Comparison of ENCODE assay signal across 1 cellular context in genomic region chr10:75399461-75400162, GRCh38.
TF ChIP-seq lines count a peak whose summit lies in the region.

No MANE protein-coding gene starts in this region.

TF ChIP-seq in HepG2, 621 proteins besides CTCF, POLR2A, EP300 and RAD21 (continued from another document and continues in another):
- TF ChIP-seq ARID3A (IDR thresholded peaks at IDR 0.05; ENCODE audit: low read depth, low read length) (no peak), SETDB1 (CRISPR knock-in tag; IDR thresholded peaks at IDR 0.05; ENCODE audit: borderline replicate concordance) (no peak), POLR2AphosphoS2 (IDR thresholded peaks at IDR 0.05; ENCODE audit: low read depth, low read length) (no peak), RFX1 (IDR thresholded peaks at IDR 0.05) (no peak), SNAPC5 (CRISPR knock-in tag; IDR thresholded peaks at IDR 0.05; ENCODE audit: borderline replicate concordance) (no peak), ZNF460 (CRISPR knock-in tag; IDR thresholded peaks at IDR 0.05; ENCODE audit: borderline replicate concordance) (no peak), ZNF263 (CRISPR knock-in tag; IDR thresholded peaks at IDR 0.05) (peak; percentile 33; the same call in 1 of the 2 replicates), BCLAF1 (IDR thresholded peaks at IDR 0.05) (no peak), PAX8 (CRISPR knock-in tag; IDR thresholded peaks at IDR 0.05; ENCODE audit: borderline replicate concordance) (no peak), ZNF142 (CRISPR knock-in tag; IDR thresholded peaks at IDR 0.05) (no peak; the same call in 1 of the 2 replicates), CENPBD1 (CRISPR knock-in tag; IDR thresholded peaks at IDR 0.05; ENCODE audit: borderline replicate concordance, low read depth) (no peak), HOMEZ (CRISPR knock-in tag; IDR thresholded peaks at IDR 0.05; ENCODE audit: low read depth) (no peak), ZNF841 (CRISPR knock-in tag; IDR thresholded peaks at IDR 0.05; ENCODE audit: borderline replicate concordance) (0 out of 2 replicates have a peak, but pooled peaks have one; percentile 35), ZNF704 (CRISPR knock-in tag; IDR thresholded peaks at IDR 0.05; ENCODE audit: borderline replicate concordance) (no peak), SKI (IDR thresholded peaks at IDR 0.05; ENCODE audit: partially characterized antibody) (peak; percentile 7), MNT (IDR thresholded peaks at IDR 0.05) (no peak), MLX (CRISPR knock-in tag; IDR thresholded peaks at IDR 0.05) (no peak), THYN1 (CRISPR knock-in tag; IDR thresholded peaks at IDR 0.05; ENCODE audit: borderline replicate concordance, low read depth) (no peak), ZNF513 (CRISPR knock-in tag; conservative IDR thresholded peaks at IDR 0.05) (no peak), ZNF335 (CRISPR knock-in tag; IDR thresholded peaks at IDR 0.05) (no peak), GABPB1 (CRISPR knock-in tag; IDR thresholded peaks at IDR 0.05) (0 out of 2 replicates have a peak, but pooled peaks have one; percentile 36), HDAC6 (IDR thresholded peaks at IDR 0.05; ENCODE audit: low read depth, low read length) (no peak), ZNF850 (CRISPR knock-in tag; conservative IDR thresholded peaks at IDR 0.05) (no peak), ZNF687 (CRISPR knock-in tag; IDR thresholded peaks at IDR 0.05) (peak; percentile 62), ZNF572 (CRISPR knock-in tag; IDR thresholded peaks at IDR 0.05) (no peak), TERF1 (CRISPR knock-in tag; IDR thresholded peaks at IDR 0.05) (0 out of 2 replicates have a peak, but pooled peaks have one; percentile 17), ZNF282 (IDR thresholded peaks at IDR 0.05; ENCODE audit: partially characterized antibody) (no peak), MEIS1 (CRISPR knock-in tag; IDR thresholded peaks at IDR 0.05; ENCODE audit: borderline replicate concordance) (no peak)
